Comparison of ENCODE assay signal across 8 cellular contexts in the genomic region with DNA sequence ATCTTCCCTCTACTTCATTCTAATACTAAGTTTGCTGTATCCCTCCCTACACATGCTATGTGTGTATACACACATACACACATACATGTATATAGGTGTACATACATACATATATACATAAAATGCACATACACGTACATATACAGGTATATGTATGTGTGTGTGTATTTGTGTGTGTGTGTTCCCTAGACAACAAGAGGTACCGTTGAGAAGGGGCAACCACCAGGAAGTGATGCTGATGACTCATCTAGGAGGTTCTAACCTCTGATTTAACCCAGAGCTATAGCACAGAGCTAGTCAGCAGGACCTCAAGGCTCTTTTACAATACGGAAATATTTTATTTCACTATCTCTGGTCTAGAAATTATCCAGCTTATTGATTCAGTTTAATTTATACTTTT.
DNase-seq lines count a peak whose midpoint lies in the region; ATAC-seq, FAIRE-seq and TF ChIP-seq lines count a peak whose summit lies in the region.

No MANE protein-coding gene starts in this region.

- H2AFZ ChIP-seq in endothelial cell of umbilical vein (ENCODE audit: low read depth, low read length) = no peak overlapping the region

- no peaks in the 10 kb centered on the region for H3K36me3 ChIP-seq in CD4-positive, alpha-beta memory T cell (ENCODE audit: insufficient read depth, low read length)
- H3K36me3 ChIP-seq in endothelial cell of umbilical vein (ENCODE audit: control insufficient read depth in 2 of 2, extremely low read depth in 1 of 2, insufficient read depth in 2 of 2, low read length in 2 of 2) = no peaks in the 10 kb centered on the region

- peak overlapping the region; percentile 48 for H3K27ac ChIP-seq in CD4-positive, alpha-beta memory T cell (ENCODE audit: low read depth, low read length)
- peak overlapping the region; percentile 37 for H3K27ac ChIP-seq in endothelial cell of umbilical vein (ENCODE audit: insufficient read depth, low read depth, low read length)

- intact Hi-C loops in CD4-positive, alpha-beta memory T cell (cut with micrococcal nuclease) = loop anchor here (1.0 to 5.0 kb wide), 4 partner anchors 44 to 309 kb away; a partner anchor contains a TSS
- intact Hi-C loops in endothelial cell of umbilical vein (cut with micrococcal nuclease) = loop anchor here (5.0 kb wide), 1 partner anchor 89 kb away; no protein-coding TSS in a partner anchor
- intact Hi-C loops in lower leg skin (cut with DNase I; ENCODE audit: low total_unique reads) = no loop called here

- no peak overlapping the region for H3K4me3 ChIP-seq in CD4-positive, alpha-beta memory T cell (ENCODE audit: low read length in 2 of 2)
- H3K4me3 ChIP-seq in endothelial cell of umbilical vein (replicated peaks in 1 of 3; ENCODE audit: insufficient read depth in 1 of 3, low read depth in 1 of 3, low read length in 3 of 3) (no peak overlapping the region), lower leg skin (ENCODE audit: low read depth, poor library complexity, severe bottlenecking) (no peak overlapping the region)

- H3K27me3 ChIP-seq in CD4-positive, alpha-beta memory T cell (ENCODE audit: insufficient read depth, low read length) = no peaks in the 10 kb centered on the region
- H3K27me3 ChIP-seq in endothelial cell of umbilical vein (ENCODE audit: control insufficient read depth in 2 of 2, insufficient read depth in 2 of 2, low read length in 2 of 2) = no peaks in the 10 kb centered on the region

- ATAC-seq in HG03342 (IDR thresholded peaks at IDR 0.05; ENCODE audit: unreplicated experiment) (peak; percentile 98), T-cell (replicated peaks in 1 of 4) (peak; percentile 97 to 100 (median 99))

- TF ChIP-seq CTCF in endothelial cell of umbilical vein (IDR thresholded peaks at IDR 0.05; ENCODE audit: extremely low read depth in 1 of 2, insufficient read depth in 1 of 2, low read depth in 1 of 2, low read length in 2 of 2) = no peak
- TF ChIP-seq CTCF in lower leg skin (IDR thresholded peaks at IDR 0.05) = no peak

- peaks cover 15% of the 10 kb centered on the region for H3K4me1 ChIP-seq in CD4-positive, alpha-beta memory T cell (ENCODE audit: insufficient read depth, low read length)
- peaks cover 11% of the 10 kb centered on the region for H3K4me1 ChIP-seq in endothelial cell of umbilical vein (ENCODE audit: control insufficient read depth, extremely low read depth, insufficient read depth, low read length)

- WGBS in lower leg skin, 2 donors = 36% methylated on average over 3 of the region's 3 CpGs

- CTCF ChIA-PET in CD4-positive, alpha-beta memory T cell (lab: Charles Lee; ENCODE audit: partially characterized antibody) = interaction anchor here (1.0 to 5.1 kb wide), 3 partner anchors 11 to 91 kb away, joined by 3 to 26 read pairs (median 14); no protein-coding TSS in a partner anchor
- CTCF ChIA-PET in T-cell (lab: Charles Lee) (interaction anchor here in 1 of 2 donors (0.8 to 1.6 kb wide), 9 partner anchors 9 to 170 kb away, joined by 3 to 14 read pairs (median 3); no protein-coding TSS in a partner anchor), endothelial cell of umbilical vein (lab: Charles Lee) (interaction anchor here (0.6 to 2.5 kb wide), 7 partner anchors 10 to 330 kb away, joined by 3 to 22 read pairs (median 4); no protein-coding TSS in a partner anchor)

- no peak for TF ChIP-seq POLR2A in endothelial cell of umbilical vein (IDR thresholded peaks at IDR 0.05; ENCODE audit: low read depth, low read length)
- no peak for TF ChIP-seq POLR2A in lower leg skin (IDR thresholded peaks at IDR 0.05)

- H4K20me1 ChIP-seq in endothelial cell of umbilical vein (replicated peaks; ENCODE audit: control insufficient read depth, extremely low read depth, insufficient read depth, low read length) = no peaks in the 10 kb centered on the region

- no peaks in the 10 kb centered on the region for H3K9me3 Mint-ChIP-seq in CD4-positive, alpha-beta memory T cell
- no peaks in the 10 kb centered on the region for H3K9me3 Mint-ChIP-seq in T-cell

- dilution Hi-C loops in endothelial cell of umbilical vein (cut with MboI; ENCODE audit: extremely low pct_ligation_motif_present, low sequenced_read_pairs) = no loop called here

- no peaks in the 10 kb centered on the region for H3K36me3 Mint-ChIP-seq in CD4-positive, alpha-beta memory T cell
- no peaks in the 10 kb centered on the region for H3K36me3 Mint-ChIP-seq in T-cell

- H3K27me3 Mint-ChIP-seq in CD4-positive, alpha-beta memory T cell = no peaks in the 10 kb centered on the region
- no peaks in the 10 kb centered on the region for H3K27me3 Mint-ChIP-seq in T-cell

- peak overlapping the region in 1 of 8 donors; percentile 57 for H3K4me3 Mint-ChIP-seq in CD4-positive, alpha-beta memory T cell
- no peak overlapping the region for H3K4me3 Mint-ChIP-seq in T-cell

- peak overlapping the region; percentile 21 for H3K9ac ChIP-seq in endothelial cell of umbilical vein (replicated peaks; ENCODE audit: extremely low read depth, insufficient read depth, low read length)

- H3K27ac Mint-ChIP-seq in CD4-positive, alpha-beta memory T cell = peak overlapping the region in 6 of 7 donors; percentile 80 to 96 (median 92)
- H3K27ac Mint-ChIP-seq in T-cell = peak overlapping the region; percentile 30 to 62

- H3K79me2 ChIP-seq in endothelial cell of umbilical vein (ENCODE audit: control insufficient read depth, insufficient read depth, low read length) = no peaks in the 10 kb centered on the region

- BruUV-seq in endothelial cell of umbilical vein (replicated peaks; lab: Mats Ljungman, UMichigan) = no TSS peak

- no peaks in the 10 kb centered on the region for H3K9me1 ChIP-seq in endothelial cell of umbilical vein (replicated peaks; ENCODE audit: control insufficient read depth, extremely low read depth, insufficient read depth, low read length)

- POLR2A ChIA-PET in CD4-positive, alpha-beta memory T cell (lab: Charles Lee; ENCODE audit: partially characterized antibody) = interaction anchor here (0.7 to 1.4 kb wide), 5 partner anchors 10 to 325 kb away, joined by 3 to 8 read pairs (median 3); a partner anchor contains a TSS
- POLR2A ChIA-PET in T-cell (lab: Charles Lee) (interaction anchor here (0.7 to 1.4 kb wide), 4 partner anchors 9 to 368 kb away, joined by 4 to 11 read pairs (median 4); no protein-coding TSS in a partner anchor), endothelial cell of umbilical vein (lab: Charles Lee) (no interaction called here)

- no peak overlapping the region for H3K4me2 ChIP-seq in endothelial cell of umbilical vein (ENCODE audit: insufficient read depth, low read length)

- FAIRE-seq in GM19239 (lab: Jason Lieb, UNC) = peak; percentile 87
- peak; percentile 68 for FAIRE-seq in endothelial cell of umbilical vein (lab: Jason Lieb, UNC)

- peaks cover 15 to 36% (median 19%) of the 10 kb centered on the region in 4 donors for H3K4me1 Mint-ChIP-seq in CD4-positive, alpha-beta memory T cell
- peaks cover 20 to 35% (median 34%) of the 10 kb centered on the region in 3 donors for H3K4me1 Mint-ChIP-seq in T-cell

- peak; percentile 68 to 87 (median 83) for DNase-seq in CD4-positive, alpha-beta memory T cell
- DNase-seq in GM19239 (ENCODE audit: insufficient read length, low spot score) (no peak), T-cell (peak in 28 of 34 experiments; percentile 13 to 64 (median 38)), endothelial cell of umbilical vein (ENCODE audit: low read depth, low spot score) (peak; percentile 80), NCI-H526 (lab: John Stamatoyannopoulos, UW) (no peak), lower leg skin (ENCODE audit: low spot score in 2 of 2) (no peak)
- peak in 4 of 6 experiments; percentile 11 to 58 (median 44) for DNase-seq in stimulated activated naive CD4-positive, alpha-beta T cell (lab: John Stamatoyannopoulos, UW)

- no peaks in the 10 kb centered on the region for H3K9me3 ChIP-seq in CD4-positive, alpha-beta memory T cell (ENCODE audit: control insufficient read depth in 1 of 2, low read length in 2 of 2)
- no peaks in the 10 kb centered on the region for H3K9me3 ChIP-seq in endothelial cell of umbilical vein (replicated peaks; ENCODE audit: control insufficient read depth, insufficient read depth, low read length)

TF ChIP-seq in endothelial cell of umbilical vein, 7 proteins besides CTCF, POLR2A, EP300 and RAD21:
- TF ChIP-seq FOS (IDR thresholded peaks at IDR 0.05; ENCODE audit: borderline replicate concordance, insufficient read depth, low read length) (peak; percentile 79), JUN (IDR thresholded peaks at IDR 0.05; ENCODE audit: borderline replicate concordance, insufficient read depth, insufficient read length, low read depth) (peak; percentile 95)
- TF ChIP-seq, protein P1, sequence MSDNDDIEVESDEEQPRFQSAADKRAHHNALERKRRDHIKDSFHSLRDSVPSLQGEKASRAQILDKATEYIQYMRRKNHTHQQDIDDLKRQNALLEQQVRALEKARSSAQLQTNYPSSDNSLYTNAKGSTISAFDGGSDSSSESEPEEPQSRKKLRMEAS (IDR thresholded peaks at IDR 0.05; ENCODE audit: insufficient read depth, insufficient read length) = no peak

Comparison
In these comparisons a context has a peak if more than half of its experiments do, and no peak if none do; other contexts are left out.
1. DNase-seq: peak in CD4-positive, alpha-beta memory T cell (5 of 5), T-cell (28 of 34), endothelial cell of umbilical vein (single experiment) and stimulated activated naive CD4-positive, alpha-beta T cell (4 of 6); none in GM19239 (single experiment), NCI-H526 (0 of 2) and lower leg skin (0 of 2).